8 cellular contexts compared by ENCODE assay signal in genomic region chr16:397135-397661, GRCh38. TPM values are rescaled to one million over a fixed set of nuclear protein-coding genes. Genes with fewer than 3 reads are reported as not detected.
DNase-seq lines count a peak whose midpoint lies in the region; ATAC-seq and TF ChIP-seq lines count a peak whose summit lies in the region.

Gene NME4, plus strand, starts transcription at chr16:397199. Its CDS starts 24 bp downstream, at chr16:397223.

- H3K9me3 ChIP-seq in lower lobe of right lung (no peaks in the 10 kb centered on the region), thoracic aorta (no peaks in the 10 kb centered on the region)

- peaks cover 22% of the 10 kb centered on the region for H3K4me1 ChIP-seq in lower lobe of right lung
- H3K4me1 ChIP-seq in thoracic aorta (ENCODE audit: control insufficient read depth in 1 of 2, low read depth in 2 of 2), result peaks cover 0 to 28% of the 10 kb centered on the region in 2 donors

- peaks cover 4% of the 10 kb centered on the region for H3K36me3 ChIP-seq in lower lobe of right lung
- H3K36me3 ChIP-seq in thoracic aorta, result no peaks in the 10 kb centered on the region

- ATAC-seq in lower lobe of right lung (no peak), thoracic aorta (ENCODE audit: insufficient number of reproducible peaks, low FRiP score, low read depth) (no peak), GM21576 (IDR thresholded peaks at IDR 0.05; ENCODE audit: unreplicated experiment) (no peak)

- H3K27ac ChIP-seq in 22Rv1 (peak within 1 kb of the TSS; percentile 59), RWPE1 (peak within 1 kb of the TSS; percentile 89), coronary artery (peak within 1 kb of the TSS; percentile 65 to 92), lower lobe of right lung (peak within 1 kb of the TSS; percentile 67), thoracic aorta (peak within 1 kb of the TSS; percentile 81 to 84)

- no peak for DNase-seq in RWPE1 (ENCODE audit: low spot score)
- no peak for DNase-seq in coronary artery (ENCODE audit: low spot score)
- DNase-seq in lower lobe of right lung, result no peak
- DNase-seq in thoracic aorta (ENCODE audit: low spot score), result no peak
- DNase-seq in DMS153 treated with DMSO at 0.1 percent for 48 hours (lab: John Stamatoyannopoulos, UW; ENCODE audit: unreplicated experiment), result no peak

- H3K4me3 ChIP-seq in GM08714 (ENCODE audit: low read length), result peak within 1 kb of the TSS; percentile 83
- peak within 1 kb of the TSS; percentile 82 for H3K4me3 ChIP-seq in coronary artery
- peak within 1 kb of the TSS; percentile 55 for H3K4me3 ChIP-seq in lower lobe of right lung
- H3K4me3 ChIP-seq in thoracic aorta, result peak within 1 kb of the TSS; percentile 68

- H3K27me3 ChIP-seq in lower lobe of right lung (ENCODE audit: low read depth) (no peaks in the 10 kb centered on the region), thoracic aorta (replicated peaks; ENCODE audit: insufficient read depth) (no peaks in the 10 kb centered on the region)

- POLR2A ChIA-PET in RWPE1 (lab: Yijun Ruan, JAX; ENCODE audit: low non-redundant PET), result no interaction called here

- CTCF ChIA-PET in RWPE1 (lab: Yijun Ruan, JAX), result interaction anchor here (1.3 kb wide), 1 partner anchor 14 kb away, joined by 5 read pairs; no protein-coding TSS in a partner anchor

- intact Hi-C loops in lower lobe of right lung (cut with DNase I), result no loop called here

- TF ChIP-seq CTCF in 22Rv1 (IDR thresholded peaks at IDR 0.05), result no peak
- TF ChIP-seq CTCF in RWPE1 (conservative IDR thresholded peaks at IDR 0.05; ENCODE audit: low read depth), result no peak
- no peak for TF ChIP-seq CTCF in coronary artery (IDR thresholded peaks at IDR 0.05)
- no peak for TF ChIP-seq CTCF in lower lobe of right lung (IDR thresholded peaks at IDR 0.05)
- TF ChIP-seq CTCF in thoracic aorta (IDR thresholded peaks at IDR 0.05), result no peak

RNA-seq across cellular contexts. Expression of gene NME4, which starts in this region (rescaled TPM):
- total RNA-seq in lower lobe of right lung (42.3 TPM), thoracic aorta (10 to 100 TPM; 68.7 to 91.2 TPM)
